21 cellular contexts compared by ENCODE assay signal in the genomic region with DNA sequence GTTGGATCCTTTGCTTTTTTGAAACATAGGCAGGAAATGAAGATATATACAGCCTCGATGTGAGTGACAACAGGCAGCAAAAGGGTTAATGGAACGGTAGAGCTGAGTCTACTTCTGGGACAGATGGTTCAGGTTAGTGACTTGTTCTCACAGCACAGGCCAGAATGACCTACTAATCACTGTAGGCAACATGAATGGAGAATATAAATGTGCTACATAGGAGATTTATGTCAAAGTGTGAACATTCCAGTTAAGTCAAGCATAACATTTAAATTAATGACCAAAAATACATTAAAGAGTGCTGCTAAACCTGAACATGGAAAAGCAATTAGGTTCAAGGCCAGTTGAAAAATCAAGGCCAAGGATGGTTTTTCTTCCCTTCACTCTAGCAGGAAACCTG.
"Had no signal": no experiment of that assay in that cellular context is flagged by ENCODE, and none has a peak within 500 bp of the region (broad histone marks: within the 10 kb centered on the region; RNA-seq: fewer than 3 reads in every experiment).

No MANE protein-coding gene starts in this region.

- FAIRE-seq: endothelial cell of umbilical vein, kidney had no signal

- ATAC-seq: gastrocnemius medialis, heart left ventricle, left colon, left lung, left ventricle myocardium superior, lower lobe of right lung, mucosa of descending colon had no signal

- DNase-seq: colonic mucosa; cortex of kidney; effector memory CD4-positive, alpha-beta T cell; esophagus squamous epithelium; foreskin fibroblast; foreskin melanocyte; gastrocnemius medialis; heart left ventricle; hypothalamus; immature natural killer cell; islet precursor cell; kidney; kidney glomerular epithelial cell; left colon; left lung; left ventricle myocardium superior; lower lobe of right lung; mesenchymal stem cell; mucosa of descending colon; naive B cell had no signal
